7 cellular contexts compared by ENCODE assay signal in the genomic region with DNA sequence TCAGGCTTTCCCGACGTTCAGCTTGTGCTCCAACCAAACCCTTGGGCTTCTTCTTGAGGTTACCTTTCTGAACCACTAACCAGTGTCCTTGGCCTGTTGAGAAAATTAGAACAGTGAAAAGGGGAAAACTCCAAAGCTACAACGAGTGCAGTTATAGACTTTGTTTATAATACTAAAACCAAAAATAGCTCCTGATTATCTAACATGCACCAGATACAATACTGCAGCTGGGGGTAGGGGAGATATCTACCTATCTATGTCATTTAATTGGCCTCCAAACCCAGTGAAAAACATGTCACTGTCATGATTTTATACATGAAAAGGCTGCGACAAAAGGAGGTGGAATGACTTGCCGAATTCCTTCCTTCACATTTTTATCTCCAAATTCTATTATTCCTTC.
"Had no signal": no experiment of that assay in that cellular context is flagged by ENCODE, and none has a peak within 500 bp of the region (broad histone marks: within the 10 kb centered on the region; RNA-seq: fewer than 3 reads in every experiment).

No MANE protein-coding gene starts in this region.

- H3K27ac ChIP-seq: HL-60, KMS-11 had no signal

- H3K9me3 ChIP-seq: HAP-1 had no signal

- FAIRE-seq: HepG2 had no signal

- H3K4me1 ChIP-seq: HAP-1 had no signal

- H3K9ac ChIP-seq: KMS-11 had no signal

- H3K4me2 ChIP-seq: KMS-11 had no signal

- DNase-seq: GOT3, H7, KBM-7 had no signal

- H3K4me3 ChIP-seq: HAP-1 had no signal
